In genomic region chr16:30658731-30659506, GRCh38 we compare ENCODE assay signal across 1 cellular context.
TF ChIP-seq lines count a peak whose summit lies in the region.

No MANE protein-coding gene starts in this region.

TF ChIP-seq in HepG2, 621 proteins besides CTCF, POLR2A, EP300 and RAD21 (continued from another document and continues in another):
- TF ChIP-seq ZNF136 (CRISPR knock-in tag; IDR thresholded peaks at IDR 0.05; ENCODE audit: low read depth) (0 out of 2 replicates have a peak, but pooled peaks have one; percentile 23), ZFP90 (CRISPR knock-in tag; IDR thresholded peaks at IDR 0.05; ENCODE audit: borderline replicate concordance) (peak; percentile 72; the same call in 1 of the 2 replicates), YEATS2 (CRISPR knock-in tag; IDR thresholded peaks at IDR 0.05; ENCODE audit: borderline replicate concordance) (peak; percentile 55; the same call in 1 of the 2 replicates), RBFOX2 (IDR thresholded peaks at IDR 0.05; ENCODE audit: low read depth, low read length) (peak; percentile 88), ONECUT2 (CRISPR knock-in tag; IDR thresholded peaks at IDR 0.05) (0 out of 2 replicates have a peak, but pooled peaks have one; percentile 42), ZBTB25 (CRISPR knock-in tag; IDR thresholded peaks at IDR 0.05) (peak; percentile 54; the same call in 1 of the 2 replicates), ZNF691 (CRISPR knock-in tag; IDR thresholded peaks at IDR 0.05; ENCODE audit: borderline replicate concordance, low read depth) (peak; percentile 22), AGO2 (optimal IDR thresholded peaks at IDR 0.05; ENCODE audit: low read depth, low read length) (peak; percentile 59), KDM6A (CRISPR knock-in tag; IDR thresholded peaks at IDR 0.05; ENCODE audit: low read depth) (0 out of 2 replicates have a peak, but pooled peaks have one; percentile 18), ZNF781 (CRISPR knock-in tag; IDR thresholded peaks at IDR 0.05; ENCODE audit: borderline replicate concordance, not compliant biosample characterization) (peak; percentile 48), ZNF563 (CRISPR knock-in tag; IDR thresholded peaks at IDR 0.05) (peak; percentile 78; the same call in 1 of the 2 replicates), TFDP1 (CRISPR knock-in tag; IDR thresholded peaks at IDR 0.05; ENCODE audit: borderline replicate concordance) (peak; percentile 0; the same call in 1 of the 2 replicates), STAT6 (CRISPR knock-in tag; IDR thresholded peaks at IDR 0.05; ENCODE audit: borderline replicate concordance) (no peak), TOPORS (CRISPR knock-in tag; IDR thresholded peaks at IDR 0.05) (0 out of 2 replicates have a peak, but pooled peaks have one; percentile 71), ZNF777 (CRISPR knock-in tag; IDR thresholded peaks at IDR 0.05) (peak; percentile 79), ZFP1 (CRISPR knock-in tag; IDR thresholded peaks at IDR 0.05) (peak; percentile 58; the same call in 1 of the 2 replicates), ZNF891 (CRISPR knock-in tag; IDR thresholded peaks at IDR 0.05) (peak; percentile 28; the same call in 1 of the 2 replicates), ZNF709 (CRISPR knock-in tag; IDR thresholded peaks at IDR 0.05) (peak; percentile 38; the same call in 1 of the 2 replicates), ZNF639 (CRISPR knock-in tag; conservative IDR thresholded peaks at IDR 0.05) (peak; percentile 66), RFX3 (CRISPR knock-in tag; IDR thresholded peaks at IDR 0.05) (no peak), NFKBIZ (CRISPR knock-in tag; IDR thresholded peaks at IDR 0.05) (0 out of 2 replicates have a peak, but pooled peaks have one; percentile 12), PITX1 (CRISPR knock-in tag; IDR thresholded peaks at IDR 0.05) (peak; percentile 4; the same call in 1 of the 2 replicates), PHF5A (CRISPR knock-in tag; IDR thresholded peaks at IDR 0.05; ENCODE audit: low read depth, unreplicated experiment) (peak; percentile 5), MEIS2 (CRISPR knock-in tag; IDR thresholded peaks at IDR 0.05) (peak; percentile 57; the same call in 1 of the 2 replicates), ZNF546 (CRISPR knock-in tag; conservative IDR thresholded peaks at IDR 0.05) (peak; percentile 60; the same call in 1 of the 2 replicates), HDAC1 (CRISPR knock-in tag; IDR thresholded peaks at IDR 0.05) (peak; percentile 50), ZNF362 (CRISPR knock-in tag; IDR thresholded peaks at IDR 0.05; ENCODE audit: borderline replicate concordance) (no peak), SP1 (IDR thresholded peaks at IDR 0.05) (no peak), SP1 (CRISPR knock-in tag; IDR thresholded peaks at IDR 0.05) (0 out of 2 replicates have a peak, but pooled peaks have one; percentile 1), ATF2 (CRISPR knock-in tag; IDR thresholded peaks at IDR 0.05) (0 out of 2 replicates have a peak, but pooled peaks have one; percentile 11), ZNF598 (CRISPR knock-in tag; IDR thresholded peaks at IDR 0.05; ENCODE audit: borderline replicate concordance) (peak; percentile 66; the same call in 1 of the 2 replicates), RBM22 (optimal IDR thresholded peaks at IDR 0.05; ENCODE audit: low read length) (peak; percentile 4), ZBTB14 (CRISPR knock-in tag; IDR thresholded peaks at IDR 0.05) (peak; percentile 47; the same call in 1 of the 2 replicates), POLR2AphosphoS5 (IDR thresholded peaks at IDR 0.05; ENCODE audit: low read depth, low read length) (no peak)
- TF ChIP-seq, protein P1, sequence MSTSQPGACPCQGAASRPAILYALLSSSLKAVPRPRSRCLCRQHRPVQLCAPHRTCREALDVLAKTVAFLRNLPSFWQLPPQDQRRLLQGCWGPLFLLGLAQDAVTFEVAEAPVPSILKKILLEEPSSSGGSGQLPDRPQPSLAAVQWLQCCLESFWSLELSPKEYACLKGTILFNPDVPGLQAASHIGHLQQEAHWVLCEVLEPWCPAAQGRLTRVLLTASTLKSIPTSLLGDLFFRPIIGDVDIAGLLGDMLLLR (CRISPR knock-in tag; IDR thresholded peaks at IDR 0.05): 0 out of 2 replicates have a peak, but pooled peaks have one; percentile 71
- TF ChIP-seq, protein P2, sequence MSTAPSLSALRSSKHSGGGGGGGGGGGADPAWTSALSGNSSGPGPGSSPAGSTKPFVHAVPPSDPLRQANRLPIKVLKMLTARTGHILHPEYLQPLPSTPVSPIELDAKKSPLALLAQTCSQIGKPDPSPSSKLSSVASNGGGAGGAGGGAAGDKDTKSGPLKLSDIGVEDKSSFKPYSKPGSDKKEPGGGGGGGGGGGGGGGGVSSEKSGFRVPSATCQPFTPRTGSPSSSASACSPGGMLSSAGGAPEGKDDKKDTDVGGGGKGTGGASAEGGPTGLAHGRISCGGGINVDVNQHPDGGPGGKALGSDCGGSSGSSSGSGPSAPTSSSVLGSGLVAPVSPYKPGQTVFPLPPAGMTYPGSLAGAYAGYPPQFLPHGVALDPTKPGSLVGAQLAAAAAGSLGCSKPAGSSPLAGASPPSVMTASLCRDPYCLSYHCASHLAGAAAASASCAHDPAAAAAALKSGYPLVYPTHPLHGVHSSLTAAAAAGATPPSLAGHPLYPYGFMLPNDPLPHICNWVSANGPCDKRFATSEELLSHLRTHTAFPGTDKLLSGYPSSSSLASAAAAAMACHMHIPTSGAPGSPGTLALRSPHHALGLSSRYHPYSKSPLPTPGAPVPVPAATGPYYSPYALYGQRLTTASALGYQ (CRISPR knock-in tag; IDR thresholded peaks at IDR 0.05): no peak; the same call in 1 of the 2 replicates
- TF ChIP-seq, protein P3, sequence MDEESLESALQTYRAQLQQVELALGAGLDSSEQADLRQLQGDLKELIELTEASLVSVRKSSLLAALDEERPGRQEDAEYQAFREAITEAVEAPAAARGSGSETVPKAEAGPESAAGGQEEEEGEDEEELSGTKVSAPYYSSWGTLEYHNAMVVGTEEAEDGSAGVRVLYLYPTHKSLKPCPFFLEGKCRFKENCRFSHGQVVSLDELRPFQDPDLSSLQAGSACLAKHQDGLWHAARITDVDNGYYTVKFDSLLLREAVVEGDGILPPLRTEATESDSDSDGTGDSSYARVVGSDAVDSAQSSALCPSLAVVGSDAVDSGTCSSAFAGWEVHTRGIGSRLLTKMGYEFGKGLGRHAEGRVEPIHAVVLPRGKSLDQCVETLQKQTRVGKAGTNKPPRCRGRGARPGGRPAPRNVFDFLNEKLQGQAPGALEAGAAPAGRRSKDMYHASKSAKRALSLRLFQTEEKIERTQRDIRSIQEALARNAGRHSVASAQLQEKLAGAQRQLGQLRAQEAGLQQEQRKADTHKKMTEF (CRISPR knock-in tag; IDR thresholded peaks at IDR 0.05): peak; percentile 55
- TF ChIP-seq, protein P4, sequence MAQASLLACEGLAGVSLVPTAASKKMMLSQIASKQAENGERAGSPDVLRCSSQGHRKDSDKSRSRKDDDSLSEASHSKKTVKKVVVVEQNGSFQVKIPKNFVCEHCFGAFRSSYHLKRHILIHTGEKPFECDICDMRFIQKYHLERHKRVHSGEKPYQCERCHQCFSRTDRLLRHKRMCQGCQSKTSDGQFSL (CRISPR knock-in tag; IDR thresholded peaks at IDR 0.05): peak; percentile 53; the same call in 1 of the 2 replicates
- TF ChIP-seq, protein P5, sequence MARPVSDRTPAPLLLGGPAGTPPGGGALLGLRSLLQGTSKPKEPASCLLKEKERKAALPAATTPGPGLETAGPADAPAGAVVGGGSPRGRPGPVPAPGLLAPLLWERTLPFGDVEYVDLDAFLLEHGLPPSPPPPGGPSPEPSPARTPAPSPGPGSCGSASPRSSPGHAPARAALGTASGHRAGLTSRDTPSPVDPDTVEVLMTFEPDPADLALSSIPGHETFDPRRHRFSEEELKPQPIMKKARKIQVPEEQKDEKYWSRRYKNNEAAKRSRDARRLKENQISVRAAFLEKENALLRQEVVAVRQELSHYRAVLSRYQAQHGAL (CRISPR knock-in tag; IDR thresholded peaks at IDR 0.05; ENCODE audit: not compliant biosample characterization): no peak
- TF ChIP-seq, protein P6, sequence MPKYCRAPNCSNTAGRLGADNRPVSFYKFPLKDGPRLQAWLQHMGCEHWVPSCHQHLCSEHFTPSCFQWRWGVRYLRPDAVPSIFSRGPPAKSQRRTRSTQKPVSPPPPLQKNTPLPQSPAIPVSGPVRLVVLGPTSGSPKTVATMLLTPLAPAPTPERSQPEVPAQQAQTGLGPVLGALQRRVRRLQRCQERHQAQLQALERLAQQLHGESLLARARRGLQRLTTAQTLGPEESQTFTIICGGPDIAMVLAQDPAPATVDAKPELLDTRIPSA (CRISPR knock-in tag; IDR thresholded peaks at IDR 0.05; ENCODE audit: borderline replicate concordance): no peak
